Comparison of ENCODE assay signal across 8 cellular contexts in the genomic region with DNA sequence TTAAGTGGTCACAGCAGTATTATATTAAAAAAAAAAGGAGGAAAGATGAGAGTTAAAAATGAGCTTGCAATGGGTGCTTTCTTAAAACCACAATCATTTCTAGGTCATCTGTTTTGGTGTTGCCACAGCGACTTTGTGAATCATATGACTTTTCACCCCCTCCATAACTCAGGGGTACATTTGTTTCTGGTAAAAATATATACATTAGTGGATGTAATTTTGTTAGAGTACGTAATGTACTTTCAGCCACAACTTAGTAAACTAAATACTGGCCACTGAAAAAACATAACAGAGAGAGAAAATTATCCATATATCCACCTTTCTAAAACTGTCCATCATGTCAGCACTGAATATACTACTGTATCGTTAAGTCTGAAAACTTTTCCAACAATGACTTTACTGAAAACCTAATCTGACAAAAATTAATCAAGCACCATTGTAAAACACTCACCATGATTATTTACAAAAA. TPM values are rescaled to one million over a fixed set of nuclear protein-coding genes. Genes with fewer than 3 reads are reported as not detected.
A peak's percentile ranks its signal among the peaks of the same experiment; 100 is the strongest.
DNase-seq lines count a peak whose midpoint lies in the region; ATAC-seq and TF ChIP-seq lines count a peak whose summit lies in the region.

No MANE protein-coding gene starts in this region.

- H3K4me3 ChIP-seq in Peyer's patch (peak overlapping the region in 1 of 4 donors; percentile 38), esophagus muscularis mucosa (peak overlapping the region; percentile 45 to 59 (median 52)), mucosa of descending colon (no peak overlapping the region)

- H3K4me1 ChIP-seq in Peyer's patch (peaks cover 0 to 14% (median 4%) of the 10 kb centered on the region in 4 donors), esophagus muscularis mucosa (peaks cover 9 to 47% (median 41%) of the 10 kb centered on the region in 4 donors), mucosa of descending colon (ENCODE audit: low read depth) (peaks cover 19% of the 10 kb centered on the region)

- no peaks in the 10 kb centered on the region for H3K27me3 Mint-ChIP-seq in activated T-cell treated with anti-CD3 and anti-CD28 coated beads, Interleukin-2, amount 50 U/mL, for 24 hours
- H3K27me3 Mint-ChIP-seq in stimulated activated naive CD8-positive, alpha-beta T cell treated with anti-CD3 and anti-CD28 coated beads, Interleukin-15, amount 100 ng/mL, for 72 hours: no peaks in the 10 kb centered on the region

- TF ChIP-seq CTCF in Peyer's patch (IDR thresholded peaks at IDR 0.05) (no peak), esophagus muscularis mucosa (IDR thresholded peaks at IDR 0.05) (no peak), mucosa of descending colon (IDR thresholded peaks at IDR 0.05) (no peak)

- peaks cover 3% of the 10 kb centered on the region for H3K9me3 Mint-ChIP-seq in activated T-cell treated with anti-CD3 and anti-CD28 coated beads, Interleukin-2, amount 50 U/mL, for 24 hours
- peaks cover 9 to 13% of the 10 kb centered on the region in 2 donors for H3K9me3 Mint-ChIP-seq in stimulated activated naive CD8-positive, alpha-beta T cell treated with anti-CD3 and anti-CD28 coated beads, Interleukin-15, amount 100 ng/mL, for 72 hours

- no peak for DNase-seq in activated T-cell treated with anti-CD3 and anti-CD28 coated beads, Interleukin-2, amount 50 U/mL, for 24 hours
- DNase-seq in activated T-cell treated with anti-CD3 and anti-CD28 coated beads, Interleukin-2, amount 50 U/mL, for 1 hour: no peak
- DNase-seq in Peyer's patch (no peak), esophagus muscularis mucosa (ENCODE audit: extremely low spot score) (no peak), NCI-H146 treated with DMSO at 0.1 percent for 48 hours (lab: John Stamatoyannopoulos, UW; ENCODE audit: unreplicated experiment) (no peak), mucosa of descending colon (no peak), cortex of kidney (lab: John Stamatoyannopoulos, UW) (no peak)
- DNase-seq in stimulated activated naive CD8-positive, alpha-beta T cell treated with anti-CD3 and anti-CD28 coated beads, Interleukin-15, amount 100 ng/mL, for 72 hours: no peak

- peak; percentile 67 for ATAC-seq in stimulated activated naive CD8-positive, alpha-beta T cell treated with anti-CD3 and anti-CD28 coated beads, Interleukin-15, amount 100 ng/mL, for 72 hours
- no peak for ATAC-seq in mucosa of descending colon

- H3K9me3 ChIP-seq in Peyer's patch (no peaks in the 10 kb centered on the region), esophagus muscularis mucosa (no peaks in the 10 kb centered on the region), mucosa of descending colon (no peaks in the 10 kb centered on the region)

- TF ChIP-seq POLR2A in Peyer's patch (IDR thresholded peaks at IDR 0.05) (no peak), esophagus muscularis mucosa (IDR thresholded peaks at IDR 0.05; ENCODE audit: low read depth) (no peak)

- TF ChIP-seq EP300 in esophagus muscularis mucosa (IDR thresholded peaks at IDR 0.05): no peak

- WGBS in esophagus muscularis mucosa: 30% methylated on average over 3 of the region's 3 CpGs

- H3K4me1 Mint-ChIP-seq in activated T-cell treated with anti-CD3 and anti-CD28 coated beads, Interleukin-2, amount 50 U/mL, for 24 hours (ENCODE audit: low read depth): peaks cover 68% of the 10 kb centered on the region
- H3K4me1 Mint-ChIP-seq in stimulated activated naive CD8-positive, alpha-beta T cell treated with anti-CD3 and anti-CD28 coated beads, Interleukin-15, amount 100 ng/mL, for 72 hours: peaks cover 60% of the 10 kb centered on the region

- H3K36me3 ChIP-seq in Peyer's patch (no peaks in the 10 kb centered on the region), esophagus muscularis mucosa (no peaks in the 10 kb centered on the region), mucosa of descending colon (ENCODE audit: low read depth) (no peaks in the 10 kb centered on the region)

- intact Hi-C loops in esophagus muscularis mucosa (cut with DNase I): no loop called here
- intact Hi-C loops in mucosa of descending colon (cut with DNase I, micrococcal nuclease): no loop called here

- H3K27me3 ChIP-seq in Peyer's patch (no peaks in the 10 kb centered on the region), esophagus muscularis mucosa (no peaks in the 10 kb centered on the region)

- H3K4me3 Mint-ChIP-seq in activated T-cell treated with anti-CD3 and anti-CD28 coated beads, Interleukin-2, amount 50 U/mL, for 24 hours: peak overlapping the region; percentile 35
- peak overlapping the region in 1 of 2 donors; percentile 40 for H3K4me3 Mint-ChIP-seq in stimulated activated naive CD8-positive, alpha-beta T cell treated with anti-CD3 and anti-CD28 coated beads, Interleukin-15, amount 100 ng/mL, for 72 hours

- peaks cover 46% of the 10 kb centered on the region for H3K36me3 Mint-ChIP-seq in activated T-cell treated with anti-CD3 and anti-CD28 coated beads, Interleukin-2, amount 50 U/mL, for 24 hours (ENCODE audit: low read depth)

- peak overlapping the region in 3 of 4 donors; percentile 31 to 80 (median 61) for H3K27ac ChIP-seq in Peyer's patch
- peak overlapping the region; percentile 82 to 87 (median 86) for H3K27ac ChIP-seq in esophagus muscularis mucosa (replicated peaks in 1 of 4)

- peak overlapping the region; percentile 76 for H3K27ac Mint-ChIP-seq in activated T-cell treated with anti-CD3 and anti-CD28 coated beads, Interleukin-2, amount 50 U/mL, for 24 hours
- H3K27ac Mint-ChIP-seq in stimulated activated naive CD8-positive, alpha-beta T cell treated with anti-CD3 and anti-CD28 coated beads, Interleukin-15, amount 100 ng/mL, for 72 hours: peak overlapping the region; percentile 63 to 89

RNA-seq across cellular contexts. Expression of gene ANKRD28, which starts 3.4 kb away (rescaled TPM):
- 10 to 100 TPM; 45.4 to 83.3 (median 46.4) TPM for total RNA-seq in Peyer's patch
- 10 to 100 TPM; 21.2 to 34.8 (median 26.9) TPM for total RNA-seq in esophagus muscularis mucosa
- total RNA-seq in mucosa of descending colon: 10 to 100 TPM; 50.5 to 57.3 (median 55.3) TPM
